1 cellular context compared by ENCODE assay signal in genomic region chr9:93115486-93115885, GRCh38.
TF ChIP-seq lines count a peak whose summit lies in the region.

No MANE protein-coding gene starts in this region.

TF ChIP-seq in HepG2, 621 proteins besides CTCF, POLR2A, EP300 and RAD21:
- TF ChIP-seq STAT6 (CRISPR knock-in tag; IDR thresholded peaks at IDR 0.05; ENCODE audit: borderline replicate concordance) (no peak), PLRG1 (conservative IDR thresholded peaks at IDR 0.05) (no peak), HNRNPUL1 (IDR thresholded peaks at IDR 0.05; ENCODE audit: low read depth, low read length) (no peak), CERS6 (CRISPR knock-in tag; IDR thresholded peaks at IDR 0.05) (no peak), ZNF746 (CRISPR knock-in tag; IDR thresholded peaks at IDR 0.05) (no peak), ZNF468 (CRISPR knock-in tag; IDR thresholded peaks at IDR 0.05) (no peak), ZNF431 (CRISPR knock-in tag; IDR thresholded peaks at IDR 0.05; ENCODE audit: borderline replicate concordance, low read depth) (no peak), CC2D1A (CRISPR knock-in tag; IDR thresholded peaks at IDR 0.05) (no peak), ATF3 (CRISPR knock-in tag; IDR thresholded peaks at IDR 0.05) (no peak), ZNF883 (CRISPR knock-in tag; IDR thresholded peaks at IDR 0.05; ENCODE audit: not compliant biosample characterization) (no peak), ATAD3A (CRISPR knock-in tag; IDR thresholded peaks at IDR 0.05) (no peak)
